22 cellular contexts compared by ENCODE assay signal in the genomic region with DNA sequence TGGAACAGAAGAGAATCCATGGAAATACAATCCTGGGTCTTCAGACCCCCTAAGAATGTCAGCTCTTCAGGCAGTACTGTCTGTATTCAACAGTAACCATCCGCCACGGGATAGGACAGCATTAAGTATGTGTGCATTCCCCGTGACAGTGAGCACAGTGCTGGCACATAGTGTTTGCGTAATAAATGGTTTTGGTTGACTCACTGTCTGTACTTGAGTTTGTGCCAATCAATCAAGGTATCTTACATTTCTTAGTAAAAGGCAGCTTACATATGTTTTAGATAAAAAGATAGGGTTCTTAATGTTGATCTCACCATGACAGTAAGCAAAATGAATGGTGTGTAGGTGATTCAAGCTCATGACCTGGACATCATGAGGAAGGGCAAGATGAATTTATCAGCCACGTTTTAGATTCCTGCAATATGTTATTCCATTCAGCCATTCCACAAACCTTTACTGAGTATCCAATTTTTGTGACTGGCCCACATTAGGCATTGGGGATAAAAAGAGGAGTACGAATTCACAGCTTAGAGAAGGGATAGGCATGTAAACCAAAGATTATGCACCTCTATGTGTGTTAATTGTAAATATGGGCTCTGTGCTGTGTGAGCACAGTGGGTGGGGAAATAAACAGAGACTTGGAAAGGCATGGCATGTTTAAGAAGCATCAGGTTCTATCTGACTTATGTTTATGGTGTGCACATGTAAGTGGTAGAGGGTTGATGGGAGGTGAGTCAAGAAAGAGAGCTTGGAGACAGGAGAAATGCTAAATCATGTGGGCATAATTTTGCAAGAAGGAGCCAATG.
DNase-seq lines count a peak whose midpoint lies in the region; ATAC-seq and TF ChIP-seq lines count a peak whose summit lies in the region.
"Had no signal": no experiment of that assay in that cellular context is flagged by ENCODE, and none has a peak within 500 bp of the region (broad histone marks: within the 10 kb centered on the region; RNA-seq: fewer than 3 reads in every experiment).

No MANE protein-coding gene starts in this region.

- no peak for TF ChIP-seq CTCF in RWPE1 (conservative IDR thresholded peaks at IDR 0.05; ENCODE audit: low read depth)
- no peak for TF ChIP-seq CTCF in fibroblast of pulmonary artery (IDR thresholded peaks at IDR 0.05; ENCODE audit: low read length, missing control alignments)
- TF ChIP-seq CTCF in type B pancreatic cell (conservative IDR thresholded peaks at IDR 0.05), result no peak

- POLR2A ChIA-PET in RWPE1 (lab: Yijun Ruan, JAX; ENCODE audit: low non-redundant PET), result no interaction called here

- H3K36me3 Mint-ChIP-seq in type B pancreatic cell, result peaks cover 8% of the 10 kb centered on the region
- H3K36me3 Mint-ChIP-seq: activated naive CD8-positive, alpha-beta T cell treated with anti-CD3 and anti-CD28 coated beads, Interleukin-2, amount 10 ng/mL, durations not matched to agents 7 days and 5 days; CD8-positive, alpha-beta T cell; natural killer cell had no signal

- no peak for ATAC-seq in HG03196 (IDR thresholded peaks at IDR 0.05; ENCODE audit: unreplicated experiment)
- ATAC-seq: A549; CD8-positive, alpha-beta T cell; left ventricle myocardium superior; natural killer cell; Panc1 had no signal

- H3K27ac ChIP-seq in RWPE1, result no peak overlapping the region
- H3K27ac ChIP-seq: A549, right atrium auricular region, vagina had no signal

- CTCF ChIA-PET in RWPE1 (lab: Yijun Ruan, JAX), result interaction anchor here (0.6 kb wide), 1 partner anchor 10 kb away, joined by 3 read pairs; no protein-coding TSS in a partner anchor

- H3K27me3 Mint-ChIP-seq in type B pancreatic cell, result peaks cover 17% of the 10 kb centered on the region
- H3K27me3 Mint-ChIP-seq: activated CD4-positive, alpha-beta T cell treated with anti-CD3 and anti-CD28 coated beads, Interleukin-2, amount 10 ng/mL, durations not matched to agents 7 days and 5 days; activated T-cell treated with anti-CD3 and anti-CD28 coated beads, Interleukin-2, amount 50 U/mL, for 24 hours had no signal

- H3K4me3 ChIP-seq in fibroblast of pulmonary artery (replicated peaks; ENCODE audit: low read depth, low read length), result no peak overlapping the region
- H3K4me3 ChIP-seq: A549, right atrium auricular region, vagina had no signal

- H3K4me1 Mint-ChIP-seq in type B pancreatic cell (ENCODE audit: unreplicated experiment), result peaks cover 21% of the 10 kb centered on the region
- H3K4me1 Mint-ChIP-seq: activated CD4-positive, alpha-beta T cell treated with anti-CD3 and anti-CD28 coated beads, Interleukin-2, amount 10 ng/mL, durations not matched to agents 7 days and 5 days; activated naive CD8-positive, alpha-beta T cell treated with anti-CD3 and anti-CD28 coated beads, Interleukin-2, amount 10 ng/mL, durations not matched to agents 7 days and 5 days; natural killer cell had no signal

- peaks cover 6% of the 10 kb centered on the region for H3K9me3 Mint-ChIP-seq in type B pancreatic cell
- H3K9me3 Mint-ChIP-seq: activated CD4-positive, alpha-beta T cell treated with anti-CD3 and anti-CD28 coated beads, Interleukin-2, amount 10 ng/mL, durations not matched to agents 7 days and 5 days; activated naive CD8-positive, alpha-beta T cell treated with anti-CD3 and anti-CD28 coated beads, Interleukin-2, amount 10 ng/mL, durations not matched to agents 7 days and 5 days; activated T-cell treated with anti-CD3 and anti-CD28 coated beads, Interleukin-2, amount 50 U/mL, for 24 hours; CD8-positive, alpha-beta T cell had no signal

- H3K4me3 Mint-ChIP-seq in type B pancreatic cell, result peak overlapping the region; percentile 22
- H3K4me3 Mint-ChIP-seq: activated CD4-positive, alpha-beta T cell treated with anti-CD3 and anti-CD28 coated beads, Interleukin-2, amount 10 ng/mL, durations not matched to agents 7 days and 5 days; activated naive CD8-positive, alpha-beta T cell treated with anti-CD3 and anti-CD28 coated beads, Interleukin-2, amount 10 ng/mL, durations not matched to agents 7 days and 5 days; activated T-cell treated with anti-CD3 and anti-CD28 coated beads, Interleukin-2, amount 50 U/mL, for 24 hours; CD8-positive, alpha-beta T cell; natural killer cell had no signal

- H3K27ac Mint-ChIP-seq in type B pancreatic cell, result peak overlapping the region; percentile 48
- H3K27ac Mint-ChIP-seq: activated CD4-positive, alpha-beta T cell treated with anti-CD3 and anti-CD28 coated beads, Interleukin-2, amount 10 ng/mL, durations not matched to agents 7 days and 5 days; activated naive CD8-positive, alpha-beta T cell treated with anti-CD3 and anti-CD28 coated beads, Interleukin-2, amount 10 ng/mL, durations not matched to agents 7 days and 5 days; activated T-cell treated with anti-CD3 and anti-CD28 coated beads, Interleukin-2, amount 50 U/mL, for 24 hours; CD8-positive, alpha-beta T cell; natural killer cell had no signal

- peak; percentile 22 for DNase-seq in NOMO-1 treated with DMSO at 0.1 percent for 48 hours (lab: John Stamatoyannopoulos, UW; ENCODE audit: unreplicated experiment)
- DNase-seq in NOMO-1 treated with dmso at 0.1 percent for 144 hours (lab: John Stamatoyannopoulos, UW; ENCODE audit: unreplicated experiment), result no peak
- DNase-seq in RWPE1 (ENCODE audit: low spot score), result peak; percentile 13
- DNase-seq in fibroblast of pulmonary artery (ENCODE audit: low read depth), result peak; percentile 17
- DNase-seq in type B pancreatic cell (ENCODE audit: extremely low spot score, unreplicated experiment), result no peak
- no peak for DNase-seq in medulla oblongata (ENCODE audit: extremely low spot score)
- no peak for DNase-seq in activated T-cell treated with anti-CD3 and anti-CD28 coated beads, Interleukin-2, amount 50 U/mL, for 48 hours
- DNase-seq: activated CD4-positive, alpha-beta T cell treated with anti-CD3 and anti-CD28 coated beads, Interleukin-2, amount 10 ng/mL, durations not matched to agents 7 days and 5 days; activated naive CD8-positive, alpha-beta T cell treated with anti-CD3 and anti-CD28 coated beads, Interleukin-2, amount 10 ng/mL, durations not matched to agents 7 days and 5 days; activated T-cell treated with anti-CD3 and anti-CD28 coated beads, Interleukin-2, amount 50 U/mL, for 24 hours; CD8-positive, alpha-beta T cell; cerebellar nuclear complex; hippocampal formation; left ventricle myocardium superior; natural killer cell; NCI-H1417; stimulated activated CD4-positive, alpha-beta T cell treated with anti-CD3 and anti-CD28 coated beads, Interleukin-4, amount 100 ng/mL, for 24 hours had no signal

Comparison
In these comparisons a context has a peak if more than half of its experiments do, and no peak if none do; other contexts are left out.
1. DNase-seq: peak in NOMO-1 treated with DMSO at 0.1 percent for 48 hours (single experiment), RWPE1 (single experiment) and fibroblast of pulmonary artery (single experiment); none in NOMO-1 treated with dmso at 0.1 percent for 144 hours (single experiment), type B pancreatic cell (single experiment), medulla oblongata (single experiment) and activated T-cell treated with anti-CD3 and anti-CD28 coated beads, Interleukin-2, amount 50 U/mL, for 48 hours (0 of 2).